ENCODE assay signal across 8 cellular contexts in genomic region chr2:31137211-31138036, GRCh38. TPM values are rescaled to one million over a fixed set of nuclear protein-coding genes. Genes with fewer than 3 reads are reported as not detected.
A peak's percentile ranks its signal among the peaks of the same experiment; 100 is the strongest.
DNase-seq lines count a peak whose midpoint lies in the region; ATAC-seq and TF ChIP-seq lines count a peak whose summit lies in the region.

No MANE protein-coding gene starts in this region.

- ATAC-seq in DND-41 (ENCODE audit: insufficient read depth, low read depth) (peak; percentile 41; the same call in 2 of the 3 replicates), right lobe of liver (peak in 3 of 4 donors; percentile 32 to 37 (median 33)), GM19023 (IDR thresholded peaks at IDR 0.05; ENCODE audit: unreplicated experiment) (no peak)

- POLR2A ChIA-PET in MCF 10A (lab: Yijun Ruan, JAX), result no interaction called here

- H3K36me3 ChIP-seq in DND-41 (ENCODE audit: insufficient read depth, low read length) (no peaks in the 10 kb centered on the region), HUES6 (ENCODE audit: control insufficient read depth, insufficient read depth, low read length) (no peaks in the 10 kb centered on the region), right lobe of liver (no peaks in the 10 kb centered on the region)

- H3K27ac Mint-ChIP-seq in MCF 10A (ENCODE audit: low read depth, unreplicated experiment) (no peak overlapping the region), type B pancreatic cell (no peak overlapping the region)

- H3K4me1 ChIP-seq in DND-41 (ENCODE audit: insufficient read depth, low read length), result peaks cover 20% of the 10 kb centered on the region
- peaks cover 7% of the 10 kb centered on the region for H3K4me1 ChIP-seq in HUES6 (ENCODE audit: control insufficient read depth, insufficient read depth, low read length)
- H3K4me1 ChIP-seq in right lobe of liver, result peaks cover 0 to 11% (median 0%) of the 10 kb centered on the region in 4 donors

- BruUV-seq in MCF 10A (replicated peaks; lab: Mats Ljungman, UMichigan), result no TSS peak

- H3K9ac ChIP-seq in DND-41 (ENCODE audit: low read depth, low read length) (peak overlapping the region; percentile 27; the same call in 1 of the 2 replicates), HUES6 (ENCODE audit: low read length) (peak overlapping the region; percentile 51)

- H3K9me3 Mint-ChIP-seq in MCF 10A (ENCODE audit: unreplicated experiment) (no peaks in the 10 kb centered on the region), type B pancreatic cell (no peaks in the 10 kb centered on the region)

- H3K9me3 ChIP-seq in DND-41 (ENCODE audit: insufficient read depth, low read length, severe bottlenecking) (no peaks in the 10 kb centered on the region), HUES6 (ENCODE audit: control insufficient read depth, insufficient read depth, low read depth, low read length) (no peaks in the 10 kb centered on the region), right lobe of liver (no peaks in the 10 kb centered on the region)

- H3K4me3 Mint-ChIP-seq in MCF 10A (ENCODE audit: unreplicated experiment) (peak overlapping the region; percentile 66), type B pancreatic cell (peak overlapping the region; percentile 87)

- intact Hi-C loops in MCF 10A (cut with micrococcal nuclease), result loop anchor here (1.0 kb wide), 1 partner anchor 196 kb away; no protein-coding TSS in a partner anchor
- intact Hi-C loops in right lobe of liver (cut with DNase I), result no loop called here

- H3K27me3 Mint-ChIP-seq in MCF 10A (ENCODE audit: insufficient read depth, unreplicated experiment) (peaks cover 34% of the 10 kb centered on the region), type B pancreatic cell (peaks cover 84% of the 10 kb centered on the region)

- no peaks in the 10 kb centered on the region for H4K20me1 ChIP-seq in DND-41 (ENCODE audit: insufficient read depth, low read length)

- peaks cover 35% of the 10 kb centered on the region for H3K27me3 ChIP-seq in DND-41 (ENCODE audit: insufficient read depth, low read length, poor library complexity)
- peaks cover 68% of the 10 kb centered on the region for H3K27me3 ChIP-seq in HUES6 (ENCODE audit: control insufficient read depth, insufficient read depth, low read length)
- peaks cover 4 to 26% of the 10 kb centered on the region in 2 donors for H3K27me3 ChIP-seq in right lobe of liver

- TF ChIP-seq POLR2A in right lobe of liver (IDR thresholded peaks at IDR 0.05), result no peak

- WGBS in right lobe of liver (ENCODE audit: insufficient coverage, low coverage, low lambda C conversion rate, missing lambda C conversion rate), result 1% methylated on average over 8 of the region's 72 CpGs

- H3K27ac ChIP-seq in DND-41 (ENCODE audit: low read length) (no peak overlapping the region), HUES6 (ENCODE audit: low read depth, low read length) (no peak overlapping the region), right lobe of liver (no peak overlapping the region), caudate nucleus (ENCODE audit: low read depth, low read length) (no peak overlapping the region)

- no peaks in the 10 kb centered on the region for H3K79me2 ChIP-seq in DND-41 (ENCODE audit: insufficient read depth, low read length)

- DNase-seq in DND-41 (peak; percentile 50), MCF 10A (ENCODE audit: unreplicated experiment) (peak; percentile 23), right lobe of liver (no peak), type B pancreatic cell (ENCODE audit: extremely low spot score, unreplicated experiment) (no peak), caudate nucleus (lab: John Stamatoyannopoulos, UW) (no peak), OCI-M2 (lab: John Stamatoyannopoulos, UW; ENCODE audit: unreplicated experiment) (no peak)

- H2AFZ ChIP-seq in DND-41 (ENCODE audit: low read depth, low read length), result peak overlapping the region; percentile 21; the same call in 1 of the 2 replicates

- peak overlapping the region; percentile 59 for H3K4me2 ChIP-seq in DND-41 (ENCODE audit: insufficient read depth, low read length)

- H3K4me3 ChIP-seq in DND-41 (ENCODE audit: low read depth in 1 of 2, low read length in 2 of 2) (peak overlapping the region in 1 of 2 experiments; percentile 51; a peak in 2 of 4 replicates), HUES6 (ENCODE audit: low read depth, low read length) (peak overlapping the region; percentile 72), right lobe of liver (peak overlapping the region; percentile 43 to 52 (median 46))

- H3K36me3 Mint-ChIP-seq in MCF 10A (ENCODE audit: insufficient read depth, unreplicated experiment) (no peaks in the 10 kb centered on the region), type B pancreatic cell (no peaks in the 10 kb centered on the region)

- H3K4me1 Mint-ChIP-seq in MCF 10A (ENCODE audit: insufficient read depth, unreplicated experiment), result no peaks in the 10 kb centered on the region
- H3K4me1 Mint-ChIP-seq in type B pancreatic cell (ENCODE audit: unreplicated experiment), result peaks cover 8% of the 10 kb centered on the region

- TF ChIP-seq CTCF in DND-41 (IDR thresholded peaks at IDR 0.05; ENCODE audit: borderline replicate concordance, extremely low read depth, low read length, poor library complexity, severe bottlenecking) (no peak), MCF 10A (IDR thresholded peaks at IDR 0.05; ENCODE audit: unreplicated experiment) (no peak), right lobe of liver (IDR thresholded peaks at IDR 0.05) (no peak), type B pancreatic cell (conservative IDR thresholded peaks at IDR 0.05) (no peak)

- CTCF ChIA-PET in MCF 10A (lab: Yijun Ruan, JAX), result interaction anchor here (0.6 to 0.9 kb wide), 5 partner anchors 35 to 417 kb away, joined by 3 to 5 read pairs (median 3); no protein-coding TSS in a partner anchor

RNA-seq across cellular contexts. Expression of gene GALNT14, which starts 0.8 kb away (rescaled TPM):
- total RNA-seq in MCF 10A (2022), result 4.6 and 6.8 TPM in 2 replicates
- total RNA-seq in right lobe of liver, result 1 to 10 TPM in 3 of 6 experiments, under 1 TPM in 3; 0.37 to 2.8 (median 1.0) TPM
- 5.7 and 7.4 TPM in 2 replicates for total RNA-seq in type B pancreatic cell (ENCODE audit: low replicate concordance)

Comparison
In these comparisons a context has a peak if more than half of its experiments do, and no peak if none do; other contexts are left out.
1. DNase-seq: peak in DND-41 (single experiment) and MCF 10A (single experiment); none in right lobe of liver (0 of 3), type B pancreatic cell (single experiment), caudate nucleus (0 of 61) and OCI-M2 (single experiment).